ENCODE assay signal across 11 cellular contexts in the genomic region with DNA sequence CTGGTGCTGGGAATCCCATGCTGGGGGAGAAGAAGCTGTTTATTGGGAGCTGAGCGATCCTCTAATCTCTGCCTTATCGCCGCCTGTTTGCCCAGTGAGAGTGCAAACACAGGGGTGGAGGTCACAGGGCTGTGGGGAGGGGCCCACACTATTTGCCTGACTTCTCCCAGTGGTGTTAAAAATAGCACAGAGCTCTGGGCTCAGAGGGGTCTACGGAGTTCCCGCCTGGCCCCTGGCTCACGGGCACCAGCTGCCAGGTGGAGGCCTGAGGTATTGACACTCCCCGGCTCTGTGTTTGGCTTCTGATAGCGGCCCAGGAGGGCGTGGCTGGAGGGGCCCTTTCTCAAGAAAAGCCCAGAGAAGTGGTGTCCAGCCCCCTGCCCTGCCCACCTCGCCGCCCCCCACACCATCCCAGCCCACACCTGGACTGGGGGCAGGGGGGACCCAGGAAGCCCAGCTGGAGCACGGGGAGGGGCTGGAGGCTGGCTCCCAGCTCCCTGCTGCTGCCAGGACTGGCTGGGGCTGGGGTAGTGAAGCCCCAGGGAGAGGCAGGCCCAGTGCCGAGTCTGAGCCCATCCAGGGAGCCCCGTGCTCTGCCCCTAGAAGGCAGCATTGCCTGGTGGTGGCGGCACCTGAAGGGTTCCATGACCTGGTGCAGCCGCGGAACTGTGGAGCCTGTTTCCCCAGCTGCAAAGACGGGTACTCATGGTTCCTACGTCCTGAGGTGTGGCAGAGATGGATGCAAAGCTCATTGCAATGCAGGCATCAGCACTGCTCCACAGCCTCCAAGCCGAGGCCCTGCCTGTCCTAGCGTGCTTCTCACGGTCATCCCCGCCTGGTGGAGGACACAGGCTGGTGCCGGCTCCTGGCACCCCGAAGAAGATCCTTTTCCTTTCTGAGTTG. TPM values are rescaled to one million over a fixed set of nuclear protein-coding genes. Genes with fewer than 3 reads are reported as not detected.
A peak's percentile ranks its signal among the peaks of the same experiment; 100 is the strongest.
DNase-seq lines count a peak whose midpoint lies in the region; ATAC-seq and TF ChIP-seq lines count a peak whose summit lies in the region.
"Had no signal": no experiment of that assay in that cellular context is flagged by ENCODE, and none has a peak within 500 bp of the region (broad histone marks: within the 10 kb centered on the region; RNA-seq: fewer than 3 reads in every experiment).

No MANE protein-coding gene starts in this region.

- peaks cover 13% of the 10 kb centered on the region for H3F3A ChIP-seq in PC-9 (ENCODE audit: insufficient read depth, low read depth)

- no peaks in the 10 kb centered on the region for H3K9me3 Mint-ChIP-seq in activated naive CD8-positive, alpha-beta T cell treated with anti-CD3 and anti-CD28 coated beads, Interleukin-2, amount 10 ng/mL, durations not matched to agents 7 days and 5 days
- no peaks in the 10 kb centered on the region for H3K9me3 Mint-ChIP-seq in activated naive CD8-positive, alpha-beta T cell treated with anti-CD3 and anti-CD28 coated beads, Interleukin-2, amount 50 U/mL, for 24 hours
- H3K9me3 Mint-ChIP-seq: activated B cell treated with CpG ODN at 0.5 μM for 24 hours had no signal

- no peak overlapping the region for H3K27ac ChIP-seq in PC-9
- peak overlapping the region in 1 of 4 donors; percentile 26 for H3K27ac ChIP-seq in upper lobe of left lung
- H3K27ac ChIP-seq: sigmoid colon had no signal

- no peak for ATAC-seq in activated naive CD8-positive, alpha-beta T cell treated with anti-CD3 and anti-CD28 coated beads, Interleukin-2, amount 10 ng/mL, durations not matched to agents 7 days and 5 days (ENCODE audit: low read depth)
- ATAC-seq in activated naive CD8-positive, alpha-beta T cell treated with anti-CD3 and anti-CD28 coated beads, Interleukin-2, amount 50 U/mL, for 24 hours, result no peak
- ATAC-seq in upper lobe of left lung (ENCODE audit: low FRiP score in 2 of 2) (no peak), HG02870 (IDR thresholded peaks at IDR 0.05; ENCODE audit: unreplicated experiment) (no peak), GM18517 (IDR thresholded peaks at IDR 0.05; ENCODE audit: unreplicated experiment) (no peak)
- ATAC-seq: gastrocnemius medialis had no signal

- no peak overlapping the region for H3K4me3 Mint-ChIP-seq in activated naive CD8-positive, alpha-beta T cell treated with anti-CD3 and anti-CD28 coated beads, Interleukin-2, amount 10 ng/mL, durations not matched to agents 7 days and 5 days
- H3K4me3 Mint-ChIP-seq in activated naive CD8-positive, alpha-beta T cell treated with anti-CD3 and anti-CD28 coated beads, Interleukin-2, amount 50 U/mL, for 24 hours, result no peak overlapping the region
- H3K4me3 Mint-ChIP-seq: activated B cell treated with CpG ODN at 0.5 μM for 24 hours had no signal

- H4K20me1 ChIP-seq in PC-9 (ENCODE audit: insufficient read depth), result no peaks in the 10 kb centered on the region

- POLR2A ChIA-PET in activated naive CD8-positive, alpha-beta T cell treated with anti-CD3 and anti-CD28 coated beads, Interleukin-2, amount 10 ng/mL, durations not matched to agents 7 days and 5 days (lab: Charles Lee), result interaction anchor here (0.8 kb wide), 1 partner anchor 140 kb away, joined by 3 read pairs; no protein-coding TSS in a partner anchor
- POLR2A ChIA-PET in PC-9 (lab: Charles Lee; ENCODE audit: unreplicated experiment), result interaction anchor here (0.7 kb wide), 1 partner anchor 116 kb away, joined by 3 read pairs; the partner anchor contains the start of gene LCN10

- no peak overlapping the region for H3K4me2 ChIP-seq in PC-9

- no peak overlapping the region for H3K4me3 ChIP-seq in PC-9
- H3K4me3 ChIP-seq in upper lobe of left lung, result no peak overlapping the region
- H3K4me3 ChIP-seq: gastrocnemius medialis, sigmoid colon had no signal

- no peak for TF ChIP-seq POLR2A in upper lobe of left lung (IDR thresholded peaks at IDR 0.05)

- CTCF ChIA-PET in PC-9 (lab: Charles Lee), result interaction anchor here (0.7 to 4.5 kb wide), 4 partner anchors 20 to 143 kb away, joined by 3 to 38 read pairs (median 7); no protein-coding TSS in a partner anchor

- H3K79me2 ChIP-seq in PC-9 (ENCODE audit: low read depth), result no peaks in the 10 kb centered on the region

- H3K4me1 Mint-ChIP-seq in activated naive CD8-positive, alpha-beta T cell treated with anti-CD3 and anti-CD28 coated beads, Interleukin-2, amount 10 ng/mL, durations not matched to agents 7 days and 5 days, result peaks cover 5% of the 10 kb centered on the region
- peaks cover 2% of the 10 kb centered on the region for H3K4me1 Mint-ChIP-seq in activated naive CD8-positive, alpha-beta T cell treated with anti-CD3 and anti-CD28 coated beads, Interleukin-2, amount 50 U/mL, for 24 hours

- H3K27me3 ChIP-seq in PC-9 (ENCODE audit: insufficient read depth, low read depth) (no peaks in the 10 kb centered on the region), upper lobe of left lung (no peaks in the 10 kb centered on the region)
- H3K27me3 ChIP-seq: gastrocnemius medialis had no signal

- WGBS in upper lobe of left lung, 2 donors, result 64 to 67% methylated on average over 14 to 22 of the region's 25 CpGs

- H3K27me3 Mint-ChIP-seq in activated naive CD8-positive, alpha-beta T cell treated with anti-CD3 and anti-CD28 coated beads, Interleukin-2, amount 10 ng/mL, durations not matched to agents 7 days and 5 days, result no peaks in the 10 kb centered on the region
- H3K27me3 Mint-ChIP-seq in activated naive CD8-positive, alpha-beta T cell treated with anti-CD3 and anti-CD28 coated beads, Interleukin-2, amount 50 U/mL, for 24 hours, result peaks cover 6% of the 10 kb centered on the region

- H3K4me1 ChIP-seq in PC-9 (replicated peaks; ENCODE audit: insufficient read depth) (no peaks in the 10 kb centered on the region), upper lobe of left lung (peaks cover 49 to 70% (median 54%) of the 10 kb centered on the region in 4 donors)

- BruUV-seq in PC-9 (replicated peaks; lab: Mats Ljungman, UMichigan), result no TSS peak

- peak; percentile 30 for DNase-seq in activated naive CD8-positive, alpha-beta T cell treated with anti-CD3 and anti-CD28 coated beads, Interleukin-2, amount 10 ng/mL, durations not matched to agents 7 days and 5 days
- no peak for DNase-seq in activated naive CD8-positive, alpha-beta T cell treated with anti-CD3 and anti-CD28 coated beads, Interleukin-2, amount 50 U/mL, for 24 hours
- no peak for DNase-seq in PC-9
- peak; percentile 68 for DNase-seq in iPS-NIHi11 (ENCODE audit: low spot score)
- peak; percentile 45 to 66 for DNase-seq in upper lobe of left lung
- DNase-seq in NCI-H187 (lab: John Stamatoyannopoulos, UW), result no peak
- DNase-seq: activated B cell treated with CpG ODN at 0.5 μM for 24 hours, gastrocnemius medialis, sigmoid colon had no signal

- H3K9me3 ChIP-seq in PC-9 (ENCODE audit: insufficient read depth, low read depth), result no peaks in the 10 kb centered on the region
- no peaks in the 10 kb centered on the region for H3K9me3 ChIP-seq in upper lobe of left lung
- H3K9me3 ChIP-seq: gastrocnemius medialis, sigmoid colon had no signal

- H2AFZ ChIP-seq in PC-9, result no peak overlapping the region

- no peak for TF ChIP-seq EP300 in upper lobe of left lung (IDR thresholded peaks at IDR 0.05)

- H3K36me3 ChIP-seq in PC-9 (ENCODE audit: low read depth), result no peaks in the 10 kb centered on the region
- H3K36me3 ChIP-seq in upper lobe of left lung, result no peaks in the 10 kb centered on the region
- H3K36me3 ChIP-seq: gastrocnemius medialis, sigmoid colon had no signal

- H3K36me3 Mint-ChIP-seq in activated naive CD8-positive, alpha-beta T cell treated with anti-CD3 and anti-CD28 coated beads, Interleukin-2, amount 10 ng/mL, durations not matched to agents 7 days and 5 days, result no peaks in the 10 kb centered on the region
- H3K36me3 Mint-ChIP-seq in activated naive CD8-positive, alpha-beta T cell treated with anti-CD3 and anti-CD28 coated beads, Interleukin-2, amount 50 U/mL, for 24 hours (ENCODE audit: low read depth), result no peaks in the 10 kb centered on the region

- no peak overlapping the region for H3K27ac Mint-ChIP-seq in activated naive CD8-positive, alpha-beta T cell treated with anti-CD3 and anti-CD28 coated beads, Interleukin-2, amount 10 ng/mL, durations not matched to agents 7 days and 5 days
- no peak overlapping the region for H3K27ac Mint-ChIP-seq in activated naive CD8-positive, alpha-beta T cell treated with anti-CD3 and anti-CD28 coated beads, Interleukin-2, amount 50 U/mL, for 24 hours
- H3K27ac Mint-ChIP-seq: activated B cell treated with CpG ODN at 0.5 μM for 24 hours had no signal

- H3K9me2 ChIP-seq in PC-9 (ENCODE audit: insufficient read depth), result no peaks in the 10 kb centered on the region

- 0 out of 2 replicates have a peak, but pooled peaks have one; percentile 25 for TF ChIP-seq CTCF in PC-9 (conservative IDR thresholded peaks at IDR 0.05)
- peak in 2 of 6 experiments; percentile 10 to 30 for TF ChIP-seq CTCF in upper lobe of left lung (IDR thresholded peaks at IDR 0.05)

- intact Hi-C loops in PC-9 (cut with micrococcal nuclease; ENCODE audit: unreplicated experiment), result loop anchor here (5.0 kb wide), 1 partner anchor 50 kb away; no protein-coding TSS in a partner anchor

RNA-seq across cellular contexts. Expression of gene EGFL7, which starts 35.7 kb away (rescaled TPM):
- total RNA-seq in activated naive CD8-positive, alpha-beta T cell treated with anti-CD3 and anti-CD28 coated beads, Interleukin-2, amount 10 ng/mL, durations not matched to agents 7 days and 5 days, result 1 to 10 TPM in 1 of 2 experiments, under 1 TPM in 1; 1.00 to 1.1 TPM
- total RNA-seq in PC-9 (2021) (53.1 and 70.7 TPM in 2 replicates), upper lobe of left lung (100 to 1,000 TPM in 5 of 6 donors, 10 to 100 TPM in 1; 77.9 to 321 (median 165) TPM)
- total RNA-seq: activated B cell treated with CpG ODN at 0.5 μM for 24 hours had no signal

Comparison
In these comparisons a context has a peak if more than half of its experiments do, and no peak if none do; other contexts are left out.
1. DNase-seq: peak in activated naive CD8-positive, alpha-beta T cell treated with anti-CD3 and anti-CD28 coated beads, Interleukin-2, amount 10 ng/mL, durations not matched to agents 7 days and 5 days (single experiment), iPS-NIHi11 (single experiment) and upper lobe of left lung (2 of 2); none in activated naive CD8-positive, alpha-beta T cell treated with anti-CD3 and anti-CD28 coated beads, Interleukin-2, amount 50 U/mL, for 24 hours (single experiment), PC-9 (0 of 2) and NCI-H187 (0 of 2).
2. RNA of gene EGFL7, which starts 35.7 kb away (total RNA-seq): 77.9 to 321 TPM in upper lobe of left lung and 53.1 to 70.7 TPM in PC-9; 1.00 to 1.1 TPM in activated naive CD8-positive, alpha-beta T cell treated with anti-CD3 and anti-CD28 coated beads, Interleukin-2, amount 10 ng/mL, durations not matched to agents 7 days and 5 days; every median in the first group is over 10 times any median in the second.